Comparison of ENCODE assay signal across 8 cellular contexts in genomic region chr20:2509794-2510193, GRCh38. TPM values are rescaled to one million over a fixed set of nuclear protein-coding genes. Genes with fewer than 3 reads are reported as not detected.
DNase-seq lines count a peak whose midpoint lies in the region; ATAC-seq and TF ChIP-seq lines count a peak whose summit lies in the region.

No MANE protein-coding gene starts in this region.

- TF ChIP-seq EP300 in SK-N-SH (IDR thresholded peaks at IDR 0.05; ENCODE audit: borderline replicate concordance in 1 of 2, low read depth in 1 of 2, low read length in 1 of 2) (no peak), esophagus muscularis mucosa (IDR thresholded peaks at IDR 0.05) (no peak)

- H3K27me3 ChIP-seq in SK-N-SH (ENCODE audit: insufficient read depth) (no peaks in the 10 kb centered on the region), esophagus muscularis mucosa (no peaks in the 10 kb centered on the region), psoas muscle (ENCODE audit: insufficient read depth in 3 of 3, low read length in 2 of 3) (no peaks in the 10 kb centered on the region)

- CTCF ChIA-PET in SK-N-SH (lab: Yijun Ruan, JAX) = interaction anchor here (0.6 to 3.7 kb wide), 2 partner anchors 13 to 498 kb away, joined by 3 to 55 read pairs; no protein-coding TSS in a partner anchor

- H3K4me2 ChIP-seq in SK-N-SH = peak overlapping the region; percentile 96

- H3K79me2 ChIP-seq in SK-N-SH (ENCODE audit: insufficient read depth) = peaks cover 33% of the 10 kb centered on the region

- POLR2A ChIA-PET in SK-N-SH (lab: Yijun Ruan, JAX) = interaction anchor here (2.1 to 2.3 kb wide), 2 partner anchors 39 to 142 kb away, joined by 10 to 13 read pairs; partner anchors contain the start of genes NOP56 and SNRPB

- peaks cover 2 to 12% of the 10 kb centered on the region in 2 experiments; a peak in 2 of 4 replicates for H3K4me1 ChIP-seq in SK-N-SH (ENCODE audit: control insufficient read depth in 1 of 2, insufficient read depth in 2 of 2, low read depth in 1 of 2, low read length in 1 of 2)
- H3K4me1 ChIP-seq in esophagus muscularis mucosa = peaks cover 10 to 24% (median 17%) of the 10 kb centered on the region in 4 donors
- no peaks in the 10 kb centered on the region for H3K4me1 ChIP-seq in psoas muscle

- no peak for TF ChIP-seq POLR2A in NB4 (IDR thresholded peaks at IDR 0.05; ENCODE audit: extremely low read depth, insufficient read length)
- no peak for TF ChIP-seq POLR2A in esophagus muscularis mucosa (IDR thresholded peaks at IDR 0.05; ENCODE audit: low read depth)

- intact Hi-C loops in esophagus muscularis mucosa (cut with DNase I) (no loop called here), psoas muscle (cut with DNase I) (loop anchor here in 1 of 2 donors (5.0 kb wide), 1 partner anchor 37 kb away; the partner anchor contains the start of gene SNRPB)

- WGBS in SK-N-SH (ENCODE audit: low lambda C conversion rate) = 70% methylated on average over 3 of the region's 3 CpGs
- WGBS in esophagus muscularis mucosa = 77% methylated on average over 3 of the region's 3 CpGs
- WGBS in psoas muscle, 3 donors = 79 to 87% (median 79%) methylated on average over 3 of the region's 3 CpGs

- H3K9me2 ChIP-seq in SK-N-SH = no peaks in the 10 kb centered on the region

- H3K9me3 ChIP-seq in SK-N-SH (no peaks in the 10 kb centered on the region), esophagus muscularis mucosa (no peaks in the 10 kb centered on the region), psoas muscle (no peaks in the 10 kb centered on the region)

- TF ChIP-seq CTCF in SK-N-SH (IDR thresholded peaks at IDR 0.05) (no peak), NB4 (IDR thresholded peaks at IDR 0.05; ENCODE audit: low read depth, low read length) (no peak), esophagus muscularis mucosa (IDR thresholded peaks at IDR 0.05) (no peak), psoas muscle (IDR thresholded peaks at IDR 0.05) (no peak)

- H3F3A ChIP-seq in SK-N-SH (replicated peaks; ENCODE audit: insufficient read depth) = no peaks in the 10 kb centered on the region

- no peak overlapping the region for H3K9ac ChIP-seq in SK-N-SH

- H3K36me3 ChIP-seq in SK-N-SH (replicated peaks in 1 of 2; ENCODE audit: control insufficient read depth in 1 of 2, insufficient read depth in 2 of 2, low read length in 1 of 2) (no peaks in the 10 kb centered on the region), esophagus muscularis mucosa (no peaks in the 10 kb centered on the region), psoas muscle (ENCODE audit: insufficient read depth in 1 of 2, low read depth in 1 of 2) (no peaks in the 10 kb centered on the region)

- H2AFZ ChIP-seq in SK-N-SH (ENCODE audit: low read depth) = peak overlapping the region; percentile 97

- no peak for ATAC-seq in SK-N-SH treated with all-trans-retinoic acid at 6 μM for 48 hours
- ATAC-seq in psoas muscle = no peak
- no peak for ATAC-seq in GM19395 (IDR thresholded peaks at IDR 0.05; ENCODE audit: unreplicated experiment)
- ATAC-seq in HG03469 (IDR thresholded peaks at IDR 0.05; ENCODE audit: unreplicated experiment) = no peak

- H3K4me3 ChIP-seq in SK-N-SH (ENCODE audit: low read depth in 2 of 2, low read length in 1 of 2) (peak overlapping the region in 1 of 2 experiments; percentile 76; a peak in 2 of 4 replicates), NB4 (ENCODE audit: low read depth, low read length) (peak overlapping the region; percentile 91), esophagus muscularis mucosa (peak overlapping the region; percentile 78 to 96 (median 86)), psoas muscle (peak overlapping the region; percentile 88)

- DNase-seq in SK-N-SH = no peak
- DNase-seq in NB4 (ENCODE audit: low read depth) = no peak
- no peak for DNase-seq in esophagus muscularis mucosa (ENCODE audit: extremely low spot score)
- DNase-seq in psoas muscle = no peak
- DNase-seq in superior temporal gyrus (ENCODE audit: extremely low spot score) = no peak

- TF ChIP-seq RAD21 in SK-N-SH (IDR thresholded peaks at IDR 0.05; ENCODE audit: low read length) = no peak

- H3K27ac ChIP-seq in SK-N-SH (ENCODE audit: low read depth in 2 of 2, low read length in 1 of 2) = no peak overlapping the region
- peak overlapping the region in 1 of 4 donors; percentile 77 for H3K27ac ChIP-seq in esophagus muscularis mucosa (replicated peaks in 1 of 4)
- H3K27ac ChIP-seq in psoas muscle = no peak overlapping the region

- H4K20me1 ChIP-seq in SK-N-SH (ENCODE audit: insufficient read depth) = no peaks in the 10 kb centered on the region

TF ChIP-seq in SK-N-SH, 30 proteins besides CTCF, POLR2A, EP300 and RAD21 (continues in another document):
- TF ChIP-seq RXRA (IDR thresholded peaks at IDR 0.05; ENCODE audit: borderline replicate concordance, low read depth) (no peak), MEF2A (IDR thresholded peaks at IDR 0.05; ENCODE audit: borderline replicate concordance, low read depth) (no peak), USF1 (IDR thresholded peaks at IDR 0.05; ENCODE audit: borderline replicate concordance, low read depth) (no peak), FOSL2 (IDR thresholded peaks at IDR 0.05; ENCODE audit: borderline replicate concordance, low read depth) (no peak), USF2 (IDR thresholded peaks at IDR 0.05; ENCODE audit: borderline replicate concordance, low read depth, low read length) (no peak), YY1 (IDR thresholded peaks at IDR 0.05; ENCODE audit: low read depth) (no peak), ELF1 (IDR thresholded peaks at IDR 0.05) (no peak)

TF ChIP-seq in SK-N-SH treated with all-trans-retinoic acid at 6 μM for 48 hours, 23 proteins besides CTCF, POLR2A, EP300 and RAD21 (continues in another document):
- TF ChIP-seq CSDC2 (CRISPR knock-in tag; IDR thresholded peaks at IDR 0.05) (no peak), PATZ1 (CRISPR knock-in tag; IDR thresholded peaks at IDR 0.05; ENCODE audit: borderline replicate concordance) (no peak), BACH2 (CRISPR knock-in tag; IDR thresholded peaks at IDR 0.05; ENCODE audit: borderline replicate concordance) (no peak), ZC3H10 (CRISPR knock-in tag; IDR thresholded peaks at IDR 0.05) (no peak), GLIS3 (CRISPR knock-in tag; IDR thresholded peaks at IDR 0.05) (no peak), PPARA (CRISPR knock-in tag; IDR thresholded peaks at IDR 0.05; ENCODE audit: borderline replicate concordance) (no peak), OSR1 (CRISPR knock-in tag; IDR thresholded peaks at IDR 0.05) (no peak), ARNTL (CRISPR knock-in tag; IDR thresholded peaks at IDR 0.05; ENCODE audit: borderline replicate concordance, low read depth) (no peak), ZFP30 (CRISPR knock-in tag; IDR thresholded peaks at IDR 0.05) (no peak), ZNF70 (CRISPR knock-in tag; IDR thresholded peaks at IDR 0.05) (no peak), ZFP3 (CRISPR knock-in tag; IDR thresholded peaks at IDR 0.05) (no peak)
- TF ChIP-seq, protein P1, sequence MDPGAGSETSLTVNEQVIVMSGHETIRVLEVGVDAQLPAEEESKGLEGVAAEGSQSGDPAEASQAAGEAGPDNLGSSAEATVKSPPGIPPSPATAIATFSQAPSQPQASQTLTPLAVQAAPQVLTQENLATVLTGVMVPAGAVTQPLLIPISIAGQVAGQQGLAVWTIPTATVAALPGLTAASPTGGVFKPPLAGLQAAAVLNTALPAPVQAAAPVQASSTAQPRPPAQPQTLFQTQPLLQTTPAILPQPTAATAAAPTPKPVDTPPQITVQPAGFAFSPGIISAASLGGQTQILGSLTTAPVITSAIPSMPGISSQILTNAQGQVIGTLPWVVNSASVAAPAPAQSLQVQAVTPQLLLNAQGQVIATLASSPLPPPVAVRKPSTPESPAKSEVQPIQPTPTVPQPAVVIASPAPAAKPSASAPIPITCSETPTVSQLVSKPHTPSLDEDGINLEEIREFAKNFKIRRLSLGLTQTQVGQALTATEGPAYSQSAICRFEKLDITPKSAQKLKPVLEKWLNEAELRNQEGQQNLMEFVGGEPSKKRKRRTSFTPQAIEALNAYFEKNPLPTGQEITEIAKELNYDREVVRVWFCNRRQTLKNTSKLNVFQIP (CRISPR knock-in tag; IDR thresholded peaks at IDR 0.05; ENCODE audit: borderline replicate concordance, low read depth) = no peak

RNA-seq across cellular contexts. Expression of gene ZNF343, which starts 1.1 kb away (rescaled TPM):
- polyA plus RNA-seq in SK-N-SH (2012; rRNA removed) = 11.0 and 16.8 TPM in 2 replicates
- 7.9 and 8.9 TPM in 2 replicates for polyA plus RNA-seq in SK-N-SH (2012; cell fraction: cytosol; rRNA removed)
- polyA plus RNA-seq in SK-N-SH (2012; cell fraction: nucleus; rRNA removed) = 22.3 and 40.2 TPM in 2 replicates
- total RNA-seq in esophagus muscularis mucosa = 10 to 100 TPM in 3 of 4 donors, 1 to 10 TPM in 1; 9.9 to 19.5 (median 16.1) TPM
- total RNA-seq in psoas muscle = 10 to 100 TPM in 2 of 4 donors, 1 to 10 TPM in 2; 7.8 to 15.3 (median 10.9) TPM
- 10 to 100 TPM in 1 of 3 donors, 1 to 10 TPM in 2; 6.4 to 13.1 (median 9.0) TPM for polyA plus RNA-seq in psoas muscle

RNA-seq across cellular contexts. Expression of gene TMC2, which starts 26.6 kb away (rescaled TPM):
- polyA plus RNA-seq in SK-N-SH (2012; rRNA removed) (not detected in 2 replicates), psoas muscle (under 1 TPM; 0.03 to 0.12 (median 0.04) TPM)
- not detected in 2 replicates for polyA plus RNA-seq in SK-N-SH (2012; cell fraction: cytosol; rRNA removed)
- polyA plus RNA-seq in SK-N-SH (2012; cell fraction: nucleus; rRNA removed) = not detected in 2 replicates
- total RNA-seq in esophagus muscularis mucosa (under 1 TPM in 2 of 4 donors, not detected in 2; 0.19 to 0.34 TPM), psoas muscle (under 1 TPM in 2 of 4 donors, not detected in 2; 0.12 to 0.25 TPM)

RNA-seq across cellular contexts. Expression of gene SNRPB, which starts 39.2 kb away (rescaled TPM):
- polyA plus RNA-seq in SK-N-SH (2012; rRNA removed) (380 and 455 TPM in 2 replicates), psoas muscle (100 to 1,000 TPM; 148 to 355 (median 157) TPM)
- 326 and 390 TPM in 2 replicates for polyA plus RNA-seq in SK-N-SH (2012; cell fraction: cytosol; rRNA removed)
- polyA plus RNA-seq in SK-N-SH (2012; cell fraction: nucleus; rRNA removed) = 202 and 225 TPM in 2 replicates
- total RNA-seq in esophagus muscularis mucosa (100 to 1,000 TPM; 127 to 258 (median 216) TPM), psoas muscle (100 to 1,000 TPM in 1 of 4 donors, 10 to 100 TPM in 3; 41.9 to 114 (median 78.8) TPM)
